1 cellular context compared by ENCODE assay signal in genomic region chr5:124652514-124652819, GRCh38.
TF ChIP-seq lines count a peak whose summit lies in the region.

No MANE protein-coding gene starts in this region.

TF ChIP-seq in IMR-90, 13 proteins besides CTCF, POLR2A, EP300 and RAD21:
- TF ChIP-seq USF2 (IDR thresholded peaks at IDR 0.05; ENCODE audit: low read depth, low read length) (no peak), SMC3 (IDR thresholded peaks at IDR 0.05; ENCODE audit: low read depth, low read length) (no peak), MXI1 (IDR thresholded peaks at IDR 0.05; ENCODE audit: borderline replicate concordance, low read depth, low read length) (no peak), FOS (IDR thresholded peaks at IDR 0.05; ENCODE audit: low read depth, low read length) (no peak), CHD1 (IDR thresholded peaks at IDR 0.05; ENCODE audit: low read depth, low read length) (no peak), ELK1 (IDR thresholded peaks at IDR 0.05; ENCODE audit: borderline replicate concordance, low read depth, low read length) (no peak), MAFK (IDR thresholded peaks at IDR 0.05; ENCODE audit: low read depth, low read length) (no peak), NFE2L2 (IDR thresholded peaks at IDR 0.05; ENCODE audit: low read depth, low read length) (no peak), RFX5 (IDR thresholded peaks at IDR 0.05; ENCODE audit: low read depth, low read length) (no peak), MAZ (IDR thresholded peaks at IDR 0.05; ENCODE audit: borderline replicate concordance, low read depth, low read length) (no peak), CEBPB (IDR thresholded peaks at IDR 0.05; ENCODE audit: low read depth, low read length) (no peak), BHLHE40 (IDR thresholded peaks at IDR 0.05; ENCODE audit: low read depth, low read length) (no peak), RCOR1 (IDR thresholded peaks at IDR 0.05; ENCODE audit: insufficient replicate concordance, low read length) (no peak)
TF ChIP-seq in IMR-90: peak in this region for 0.
